In genomic region chr6:134029495-134030455, GRCh38 we compare ENCODE assay signal across 1 cellular context.
TF ChIP-seq lines count a peak whose summit lies in the region.

No MANE protein-coding gene starts in this region.

TF ChIP-seq in SK-N-SH, 30 proteins besides CTCF, POLR2A, EP300 and RAD21 (continued from another document):
- TF ChIP-seq NRF1 (IDR thresholded peaks at IDR 0.05; ENCODE audit: low read depth, low read length): no peak
- no peak for TF ChIP-seq USF1 (IDR thresholded peaks at IDR 0.05; ENCODE audit: borderline replicate concordance, low read depth)
- TF ChIP-seq GABPA (IDR thresholded peaks at IDR 0.05; ENCODE audit: low read depth): no peak
- no peak for TF ChIP-seq FOXJ3 (CRISPR knock-in tag; IDR thresholded peaks at IDR 0.05)
- no peak for TF ChIP-seq ZBTB33 (IDR thresholded peaks at IDR 0.05; ENCODE audit: borderline replicate concordance, low read depth)
- no peak for TF ChIP-seq RXRA (IDR thresholded peaks at IDR 0.05; ENCODE audit: borderline replicate concordance, low read depth)
- no peak for TF ChIP-seq GATA2 (CRISPR knock-in tag; IDR thresholded peaks at IDR 0.05)
- no peak for TF ChIP-seq USF2 (IDR thresholded peaks at IDR 0.05; ENCODE audit: borderline replicate concordance, low read depth, low read length)
- TF ChIP-seq TAF1 (IDR thresholded peaks at IDR 0.05; ENCODE audit: borderline replicate concordance, low read depth, low read length): no peak
- no peak for TF ChIP-seq POLR2AphosphoS5 (IDR thresholded peaks at IDR 0.05; ENCODE audit: low read depth, low read length)
- no peak for TF ChIP-seq MEF2A (IDR thresholded peaks at IDR 0.05; ENCODE audit: borderline replicate concordance, low read depth)
